Comparison of ENCODE assay signal across 11 cellular contexts in genomic region chr1:7471836-7472235, GRCh38.
DNase-seq lines count a peak whose midpoint lies in the region; ATAC-seq and TF ChIP-seq lines count a peak whose summit lies in the region.
"Had no signal": no experiment of that assay in that cellular context is flagged by ENCODE, and none has a peak within 500 bp of the region (broad histone marks: within the 10 kb centered on the region; RNA-seq: fewer than 3 reads in every experiment).

No MANE protein-coding gene starts in this region.

- H3K4me1 ChIP-seq in OCI-LY7 (ENCODE audit: insufficient read depth, low read length, poor library complexity, severe bottlenecking): no peaks in the 10 kb centered on the region

- H3K4me3 Mint-ChIP-seq in activated T-helper 1 cell treated with anti-CD3 and anti-CD28 coated beads, Interleukin-12 subunit alpha, Interleukin-12 subunit beta, Interleukin-2, Interleukin-4 antibody, amounts not matched to agents 30 ng/mL and 10 ng/mL and 1 ng/mL, durations not matched to agents 14 hours and 24 hours and 36 hours: no peak overlapping the region
- H3K4me3 Mint-ChIP-seq: memory B cell had no signal

- no peak overlapping the region for H2AFZ ChIP-seq in OCI-LY7 (ENCODE audit: low read length)

- ATAC-seq in HG02763 (IDR thresholded peaks at IDR 0.05; ENCODE audit: unreplicated experiment): no peak

- H3K9me3 Mint-ChIP-seq in activated T-helper 1 cell treated with anti-CD3 and anti-CD28 coated beads, Interleukin-12 subunit alpha, Interleukin-12 subunit beta, Interleukin-2, Interleukin-4 antibody, amounts not matched to agents 30 ng/mL and 10 ng/mL and 1 ng/mL, durations not matched to agents 14 hours and 24 hours and 36 hours: no peaks in the 10 kb centered on the region
- H3K9me3 Mint-ChIP-seq: memory B cell had no signal

- H3K4me3 ChIP-seq in epithelial cell of esophagus (ENCODE audit: low read length) (no peak overlapping the region), OCI-LY7 (ENCODE audit: low read depth, low read length, poor library complexity, severe bottlenecking) (no peak overlapping the region)

- no peaks in the 10 kb centered on the region for H3K4me1 Mint-ChIP-seq in activated T-helper 1 cell treated with anti-CD3 and anti-CD28 coated beads, Interleukin-12 subunit alpha, Interleukin-12 subunit beta, Interleukin-2, Interleukin-4 antibody, amounts not matched to agents 30 ng/mL and 10 ng/mL and 1 ng/mL, durations not matched to agents 14 hours and 24 hours and 36 hours (ENCODE audit: low read depth)
- H3K4me1 Mint-ChIP-seq: memory B cell had no signal

- H3K4me2 ChIP-seq in OCI-LY7 (ENCODE audit: low read length): no peak overlapping the region

- no peaks in the 10 kb centered on the region for H3K36me3 Mint-ChIP-seq in activated T-helper 1 cell treated with anti-CD3 and anti-CD28 coated beads, Interleukin-12 subunit alpha, Interleukin-12 subunit beta, Interleukin-2, Interleukin-4 antibody, amounts not matched to agents 30 ng/mL and 10 ng/mL and 1 ng/mL, durations not matched to agents 14 hours and 24 hours and 36 hours (ENCODE audit: low read depth)
- H3K36me3 Mint-ChIP-seq: memory B cell had no signal

- H4K20me1 ChIP-seq in OCI-LY7 (ENCODE audit: insufficient read depth, low read length): no peaks in the 10 kb centered on the region

- CTCF ChIA-PET in OCI-LY7 (lab: Charles Lee; ENCODE audit: unreplicated experiment): no interaction called here

- intact Hi-C loops in activated T-helper 1 cell treated with anti-CD3 and anti-CD28 coated beads, Interleukin-12 subunit alpha, Interleukin-12 subunit beta, Interleukin-2, Interleukin-4 antibody, amounts not matched to agents 30 ng/mL and 10 ng/mL and 1 ng/mL, durations not matched to agents 14 hours and 24 hours and 36 hours (cut with micrococcal nuclease): loop anchor here (2.0 kb wide), 1 partner anchor 75 kb away; no protein-coding TSS in a partner anchor
- intact Hi-C loops in OCI-LY7 (cut with micrococcal nuclease; ENCODE audit: unreplicated experiment): no loop called here

- no peaks in the 10 kb centered on the region for H3K79me2 ChIP-seq in OCI-LY7 (ENCODE audit: insufficient read depth, low read depth, low read length)

- H3K27ac Mint-ChIP-seq in activated T-helper 1 cell treated with anti-CD3 and anti-CD28 coated beads, Interleukin-12 subunit alpha, Interleukin-12 subunit beta, Interleukin-2, Interleukin-4 antibody, amounts not matched to agents 30 ng/mL and 10 ng/mL and 1 ng/mL, durations not matched to agents 14 hours and 24 hours and 36 hours: no peak overlapping the region
- H3K27ac Mint-ChIP-seq: memory B cell had no signal

- POLR2A ChIA-PET in OCI-LY7 (lab: Charles Lee): no interaction called here

- H3K9me3 ChIP-seq in OCI-LY7 (ENCODE audit: low read length): no peaks in the 10 kb centered on the region

- H3K27ac ChIP-seq in OCI-LY7 (ENCODE audit: low read depth, low read length, poor library complexity, severe bottlenecking): no peak overlapping the region

- BruUV-seq in OCI-LY7 (replicated peaks; lab: Mats Ljungman, UMichigan): no TSS peak

- H3K9me2 ChIP-seq in OCI-LY7 (ENCODE audit: insufficient read depth, low read length): no peaks in the 10 kb centered on the region

- H3K36me3 ChIP-seq in OCI-LY7 (ENCODE audit: insufficient read depth, low read length): no peaks in the 10 kb centered on the region

- TF ChIP-seq CTCF in epithelial cell of esophagus (IDR thresholded peaks at IDR 0.05; ENCODE audit: insufficient read depth, low read depth, low read length, missing control alignments) (no peak), OCI-LY7 (conservative IDR thresholded peaks at IDR 0.05; ENCODE audit: low read length) (no peak)

- DNase-seq in COR-L47 (lab: John Stamatoyannopoulos, UW) (peak; percentile 93), NCI-H345 treated with DMSO at 0.1 percent for 48 hours (lab: John Stamatoyannopoulos, UW; ENCODE audit: unreplicated experiment) (peak; percentile 63), epithelial cell of esophagus (ENCODE audit: low read depth) (peak; percentile 27), non-pigmented ciliary epithelial cell (ENCODE audit: low read depth) (peak; percentile 22), HK-2 (ENCODE audit: unreplicated experiment) (no peak), OCI-LY7 (ENCODE audit: low spot score) (no peak)
- DNase-seq in activated T-helper 1 cell treated with anti-CD3 and anti-CD28 coated beads, Interleukin-12 subunit alpha, Interleukin-12 subunit beta, Interleukin-2, Interleukin-4 antibody, amounts not matched to agents 30 ng/mL and 10 ng/mL and 1 ng/mL, durations not matched to agents 14 hours and 24 hours and 36 hours (ENCODE audit: low spot score): no peak
- DNase-seq: activated effector memory CD4-positive, alpha-beta T cell treated with anti-CD3 and anti-CD28 coated beads, Interleukin-2, amount 50 U/mL, for 16 hours; NCI-H526 had no signal

- H3K27me3 Mint-ChIP-seq in activated T-helper 1 cell treated with anti-CD3 and anti-CD28 coated beads, Interleukin-12 subunit alpha, Interleukin-12 subunit beta, Interleukin-2, Interleukin-4 antibody, amounts not matched to agents 30 ng/mL and 10 ng/mL and 1 ng/mL, durations not matched to agents 14 hours and 24 hours and 36 hours (ENCODE audit: insufficient read depth): no peaks in the 10 kb centered on the region

Comparison
In these comparisons a context has a peak if more than half of its experiments do, and no peak if none do; other contexts are left out.
1. DNase-seq: peak in COR-L47 (single experiment), NCI-H345 treated with DMSO at 0.1 percent for 48 hours (single experiment), epithelial cell of esophagus (single experiment) and non-pigmented ciliary epithelial cell (single experiment); none in HK-2 (single experiment), activated T-helper 1 cell treated with anti-CD3 and anti-CD28 coated beads, Interleukin-12 subunit alpha, Interleukin-12 subunit beta, Interleukin-2, Interleukin-4 antibody, amounts not matched to agents 30 ng/mL and 10 ng/mL and 1 ng/mL, durations not matched to agents 14 hours and 24 hours and 36 hours (single experiment) and OCI-LY7 (single experiment).